In the genomic region with DNA sequence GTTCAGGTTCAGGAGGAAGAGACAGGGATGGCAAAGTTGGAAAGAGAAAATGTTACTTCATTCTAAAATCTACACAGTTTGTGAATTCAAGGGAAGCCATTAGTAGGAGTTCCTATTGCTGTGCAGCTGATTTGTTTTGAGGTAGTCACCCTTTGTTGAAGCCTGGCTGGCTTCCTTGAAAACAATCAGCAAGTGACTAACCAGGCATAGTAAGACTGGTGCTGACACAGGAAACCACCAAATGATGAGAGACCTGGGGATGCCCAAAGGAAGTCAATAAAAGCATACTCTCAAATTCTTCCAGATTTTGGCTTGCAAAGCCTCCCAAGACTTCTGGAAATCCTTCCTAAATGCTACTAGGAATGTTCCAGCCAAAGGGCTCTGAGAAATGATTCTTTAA, we compare ENCODE assay signal across 8 cellular contexts. TPM values are rescaled to one million over a fixed set of nuclear protein-coding genes. Genes with fewer than 3 reads are reported as not detected.
DNase-seq lines count a peak whose midpoint lies in the region; FAIRE-seq and TF ChIP-seq lines count a peak whose summit lies in the region.

No MANE protein-coding gene starts in this region.

- H3K9me3 Mint-ChIP-seq in astrocyte (ENCODE audit: unreplicated experiment) = peaks cover 4% of the 10 kb centered on the region
- H3K9me3 Mint-ChIP-seq in glutamatergic neuron (ENCODE audit: unreplicated experiment) = no peaks in the 10 kb centered on the region

- no peaks in the 10 kb centered on the region for H3K27me3 Mint-ChIP-seq in astrocyte (ENCODE audit: low read depth, unreplicated experiment)
- H3K27me3 Mint-ChIP-seq in glutamatergic neuron (ENCODE audit: unreplicated experiment) = no peaks in the 10 kb centered on the region

- FAIRE-seq in GM12892 (lab: Jason Lieb, UNC) (peak; percentile 90), astrocyte (lab: Jason Lieb, UNC) (peak; percentile 97)

- intact Hi-C loops in posterior cingulate gyrus (cut with DNase I) = no loop called here

- no peaks in the 10 kb centered on the region for H4K20me1 ChIP-seq in astrocyte (ENCODE audit: insufficient read depth, low read length)

- H3K4me3 ChIP-seq in astrocyte (ENCODE audit: insufficient read depth, low read depth, low read length) = no peak overlapping the region

- H3K9me3 ChIP-seq in astrocyte (ENCODE audit: insufficient read depth, low read depth, low read length) = no peaks in the 10 kb centered on the region

- no peaks in the 10 kb centered on the region for H3K36me3 ChIP-seq in astrocyte (ENCODE audit: insufficient read depth, low read length)

- TF ChIP-seq CTCF in astrocyte (IDR thresholded peaks at IDR 0.05; ENCODE audit: insufficient read depth, low read depth, low read length) (no peak), glutamatergic neuron (IDR thresholded peaks at IDR 0.05; ENCODE audit: partially characterized antibody, unreplicated experiment) (no peak)

- H3K27ac ChIP-seq in astrocyte (ENCODE audit: low read depth, low read length) = peak overlapping the region; percentile 28

- peaks cover 11% of the 10 kb centered on the region for H3K4me1 Mint-ChIP-seq in astrocyte (ENCODE audit: low read depth, unreplicated experiment)
- H3K4me1 Mint-ChIP-seq in glutamatergic neuron (ENCODE audit: low read depth, unreplicated experiment) = no peaks in the 10 kb centered on the region

- no peaks in the 10 kb centered on the region for H3K36me3 Mint-ChIP-seq in astrocyte (ENCODE audit: low read depth, unreplicated experiment)
- H3K36me3 Mint-ChIP-seq in glutamatergic neuron (ENCODE audit: unreplicated experiment) = no peaks in the 10 kb centered on the region

- peak overlapping the region; percentile 34 for H3K4me2 ChIP-seq in astrocyte (ENCODE audit: low read length)

- no peak overlapping the region for H3K27ac Mint-ChIP-seq in astrocyte (ENCODE audit: unreplicated experiment)
- H3K27ac Mint-ChIP-seq in glutamatergic neuron (ENCODE audit: unreplicated experiment) = no peak overlapping the region

- no peak overlapping the region for H3K9ac ChIP-seq in astrocyte (ENCODE audit: low read length)

- H3K4me1 ChIP-seq in astrocyte (ENCODE audit: insufficient read depth, low read length) = peaks cover 19% of the 10 kb centered on the region

- no peak overlapping the region for H2AFZ ChIP-seq in astrocyte (ENCODE audit: low read depth, low read length)

- TF ChIP-seq POLR2A in GM12892 (IDR thresholded peaks at IDR 0.05; ENCODE audit: low read depth, low read length) = no peak

- no peaks in the 10 kb centered on the region for H3K27me3 ChIP-seq in astrocyte (ENCODE audit: insufficient read depth, low read length)

- H3K4me3 Mint-ChIP-seq in astrocyte (ENCODE audit: unreplicated experiment) = no peak overlapping the region
- no peak overlapping the region for H3K4me3 Mint-ChIP-seq in glutamatergic neuron (ENCODE audit: unreplicated experiment)

- no peaks in the 10 kb centered on the region for H3K79me2 ChIP-seq in astrocyte (ENCODE audit: insufficient read depth, low read length)

- DNase-seq in GM12892 (ENCODE audit: insufficient read length) = no peak
- DNase-seq in GOT3 (lab: John Stamatoyannopoulos, UW) = peak; percentile 3
- DNase-seq in MV-4-11 (lab: John Stamatoyannopoulos, UW) = peak; percentile 32
- DNase-seq in astrocyte (ENCODE audit: low read depth) = peak; percentile 84
- peak; percentile 43 for DNase-seq in stimulated activated CD8-positive, alpha-beta memory T cell treated with anti-CD3 and anti-CD28 coated beads, Interleukin-4, amount 100 ng/mL, for 48 hours
- no peak for DNase-seq in NCI-H128 (lab: John Stamatoyannopoulos, UW; ENCODE audit: unreplicated experiment)
- DNase-seq in glutamatergic neuron = no peak
- DNase-seq in posterior cingulate gyrus = no peak

RNA-seq across cellular contexts. Expression of gene PRDM8, which starts 23.9 kb away (rescaled TPM):
- 0.40 TPM for polyA plus RNA-seq in GM12892 (2012; ENCODE audit: missing spikeins)
- total RNA-seq in astrocyte (0.19 and 0.25 TPM in 2 replicates), glutamatergic neuron (ENCODE audit: unreplicated experiment) (16.6 TPM)

Comparison
In these comparisons a context has a peak if more than half of its experiments do, and no peak if none do; other contexts are left out.
1. DNase-seq: peak in GOT3 (single experiment), MV-4-11 (single experiment), astrocyte (single experiment) and stimulated activated CD8-positive, alpha-beta memory T cell treated with anti-CD3 and anti-CD28 coated beads, Interleukin-4, amount 100 ng/mL, for 48 hours (single experiment); none in GM12892 (single experiment), NCI-H128 (single experiment), glutamatergic neuron (single experiment) and posterior cingulate gyrus (0 of 10).
2. RNA of gene PRDM8, which starts 23.9 kb away (total RNA-seq): 16.6 TPM in glutamatergic neuron (single experiment); 0.19 to 0.25 TPM in astrocyte; every median in the first group is over 10 times any median in the second.